Comparison of ENCODE assay signal across 1 cellular context in genomic region chr9:81351166-81351565, GRCh38.
TF ChIP-seq lines count a peak whose summit lies in the region.

No MANE protein-coding gene starts in this region.

TF ChIP-seq in HepG2, 621 proteins besides CTCF, POLR2A, EP300 and RAD21 (continued from another document):
- TF ChIP-seq PRDM10 (CRISPR knock-in tag; IDR thresholded peaks at IDR 0.05; ENCODE audit: low read depth) = no peak
- TF ChIP-seq ARID4A (CRISPR knock-in tag; IDR thresholded peaks at IDR 0.05; ENCODE audit: borderline replicate concordance) = no peak
- no peak for TF ChIP-seq ELF1 (CRISPR knock-in tag; IDR thresholded peaks at IDR 0.05)
- TF ChIP-seq HMG20B (CRISPR knock-in tag; conservative IDR thresholded peaks at IDR 0.05) = no peak
- no peak for TF ChIP-seq ZNF646 (CRISPR knock-in tag; IDR thresholded peaks at IDR 0.05)
- TF ChIP-seq SYNCRIP (IDR thresholded peaks at IDR 0.05; ENCODE audit: insufficient read depth, low read depth, low read length) = no peak
- no peak for TF ChIP-seq STAT5B (CRISPR knock-in tag; IDR thresholded peaks at IDR 0.05)
- TF ChIP-seq ZNF891 (CRISPR knock-in tag; IDR thresholded peaks at IDR 0.05) = no peak
- no peak for TF ChIP-seq ZNF772 (CRISPR knock-in tag; IDR thresholded peaks at IDR 0.05)
- no peak for TF ChIP-seq ZNF546 (CRISPR knock-in tag; conservative IDR thresholded peaks at IDR 0.05)
- TF ChIP-seq JDP2 (CRISPR knock-in tag; IDR thresholded peaks at IDR 0.05; ENCODE audit: borderline replicate concordance) = no peak
- no peak for TF ChIP-seq ZNF501 (CRISPR knock-in tag; IDR thresholded peaks at IDR 0.05)
